Comparison of ENCODE assay signal across 10 cellular contexts in the genomic region with DNA sequence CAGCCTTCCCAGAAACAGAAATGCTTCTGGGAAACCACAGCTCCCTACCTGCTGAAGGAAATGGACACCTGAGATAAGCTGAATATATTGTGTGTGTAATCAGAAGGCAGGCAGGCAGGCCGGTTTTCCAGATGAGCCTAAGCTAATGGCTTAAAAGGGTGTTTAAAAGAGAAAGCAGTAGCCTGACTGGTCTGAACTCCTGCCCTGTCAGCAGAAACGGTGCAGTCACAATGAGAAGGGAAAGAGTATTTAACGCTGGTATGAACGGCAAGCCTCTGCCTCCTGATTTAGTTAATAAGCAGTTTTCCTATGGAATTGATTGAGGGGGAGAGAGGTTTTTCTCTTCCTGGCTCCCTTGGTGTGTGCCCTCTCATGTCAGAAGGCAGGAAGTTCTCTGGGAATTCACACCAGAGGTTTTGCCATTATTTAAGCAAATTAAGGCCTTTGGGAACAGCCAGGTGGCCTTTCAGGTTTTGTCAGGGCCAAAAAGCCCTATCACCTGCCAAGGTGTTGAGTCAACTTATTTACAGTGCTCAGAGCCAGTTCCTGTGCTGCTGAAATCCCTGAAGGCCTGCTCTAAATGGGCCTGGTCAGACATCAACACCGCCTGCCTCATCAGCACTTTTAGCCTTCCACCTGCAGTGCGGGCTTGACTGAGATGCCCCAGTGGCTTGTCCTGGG. TPM values are rescaled to one million over a fixed set of nuclear protein-coding genes. Genes with fewer than 3 reads are reported as not detected.
DNase-seq lines count a peak whose midpoint lies in the region; ATAC-seq and TF ChIP-seq lines count a peak whose summit lies in the region.
"Had no signal": no experiment of that assay in that cellular context is flagged by ENCODE, and none has a peak within 500 bp of the region (broad histone marks: within the 10 kb centered on the region; RNA-seq: fewer than 3 reads in every experiment).

No MANE protein-coding gene starts in this region.

- peak overlapping the region; percentile 81 to 93 for H3K27ac ChIP-seq in liver (ENCODE audit: low read depth in 1 of 2, low read length in 2 of 2)
- no peak overlapping the region; the same call in 1 of the 2 replicates for H3K27ac ChIP-seq in WERI-Rb-1

- no peak overlapping the region for H3K4me3 ChIP-seq in liver (ENCODE audit: low read depth in 1 of 3, low read length in 3 of 3)
- no peak overlapping the region for H3K4me3 ChIP-seq in WERI-Rb-1 (ENCODE audit: low read depth, low read length)

- no peak overlapping the region for H3K4me3 Mint-ChIP-seq in MCF 10A (ENCODE audit: unreplicated experiment)
- H3K4me3 Mint-ChIP-seq: central memory CD8-positive, alpha-beta T cell had no signal

- ATAC-seq in HG03342 (IDR thresholded peaks at IDR 0.05; ENCODE audit: unreplicated experiment): no peak
- ATAC-seq in GM18519 (IDR thresholded peaks at IDR 0.05; ENCODE audit: low FRiP score, unreplicated experiment): no peak
- ATAC-seq in stimulated activated naive CD8-positive, alpha-beta T cell treated with anti-CD3 and anti-CD28 coated beads, Interleukin-15, Interleukin-2, amounts not matched to agents 100 U/mL and 50 U/mL, for 24 hours: no peak

- no peaks in the 10 kb centered on the region for H3K27me3 Mint-ChIP-seq in MCF 10A (ENCODE audit: insufficient read depth, unreplicated experiment)

- no peaks in the 10 kb centered on the region for H3K9me3 Mint-ChIP-seq in MCF 10A (ENCODE audit: unreplicated experiment)
- H3K9me3 Mint-ChIP-seq: central memory CD8-positive, alpha-beta T cell had no signal

- H3K36me3 Mint-ChIP-seq in MCF 10A (ENCODE audit: insufficient read depth, unreplicated experiment): peaks cover 7% of the 10 kb centered on the region

- H3K36me3 ChIP-seq in liver (ENCODE audit: control insufficient read depth in 4 of 4, insufficient read depth in 3 of 4, low read depth in 1 of 4, low read length in 3 of 4) (peaks cover 0 to 3% (median 0%) of the 10 kb centered on the region in 4 donors), WERI-Rb-1 (no peaks in the 10 kb centered on the region)

- 21% methylated on average over 6 of the region's 6 CpGs for WGBS in liver

- peaks cover 9 to 39% (median 27%) of the 10 kb centered on the region in 4 donors for H3K4me1 ChIP-seq in liver (ENCODE audit: control insufficient read depth in 4 of 4, insufficient read depth in 4 of 4, low read length in 3 of 4)

- peak; percentile 40 to 52 for TF ChIP-seq RAD21 in liver (IDR thresholded peaks at IDR 0.05)

- POLR2A ChIA-PET in MCF 10A (lab: Yijun Ruan, JAX): interaction anchor here (0.6 to 2.2 kb wide), 11 partner anchors 11 to 118 kb away, joined by 3 to 16 read pairs (median 3); no protein-coding TSS in a partner anchor

- peak overlapping the region; percentile 52 to 60 for H3K9ac ChIP-seq in liver (ENCODE audit: low read depth in 1 of 2, low read length in 2 of 2)

- H3K27ac Mint-ChIP-seq in MCF 10A (ENCODE audit: low read depth, unreplicated experiment): peak overlapping the region; percentile 89

- H3K9me3 ChIP-seq in liver (ENCODE audit: control insufficient read depth in 4 of 4, low read length in 3 of 4) (no peaks in the 10 kb centered on the region), WERI-Rb-1 (ENCODE audit: severe bottlenecking) (peaks cover 4% of the 10 kb centered on the region)

- TF ChIP-seq CTCF in MCF 10A (IDR thresholded peaks at IDR 0.05; ENCODE audit: unreplicated experiment) (no peak), liver (IDR thresholded peaks at IDR 0.05; ENCODE audit: low read depth, low read length, missing input control) (no peak), WERI-Rb-1 (IDR thresholded peaks at IDR 0.05; ENCODE audit: low read depth, low read length) (no peak)

- no peaks in the 10 kb centered on the region for H3K27me3 ChIP-seq in liver (ENCODE audit: control insufficient read depth in 4 of 4, insufficient read depth in 4 of 4, low read length in 3 of 4)
- no peaks in the 10 kb centered on the region for H3K27me3 ChIP-seq in WERI-Rb-1 (ENCODE audit: insufficient read depth, low read depth, severe bottlenecking)

- BruUV-seq in MCF 10A (replicated peaks; lab: Mats Ljungman, UMichigan): no TSS peak

- H3K4me1 Mint-ChIP-seq in MCF 10A (ENCODE audit: insufficient read depth, unreplicated experiment): peaks cover 5% of the 10 kb centered on the region

- CTCF ChIA-PET in MCF 10A (lab: Yijun Ruan, JAX): interaction anchor here (0.6 to 1.8 kb wide), 6 partner anchors 10 to 188 kb away, joined by 3 to 5 read pairs (median 3); no protein-coding TSS in a partner anchor

- peak; percentile 67 for DNase-seq in NCI-H2171 treated with DMSO at 0.1 percent for 48 hours (lab: John Stamatoyannopoulos, UW)
- no peak for DNase-seq in NCI-H2171 (lab: John Stamatoyannopoulos, UW)
- DNase-seq in MCF 10A (ENCODE audit: unreplicated experiment): peak; percentile 44
- DNase-seq in WERI-Rb-1: no peak
- no peak for DNase-seq in stimulated activated naive CD8-positive, alpha-beta T cell treated with anti-CD3 and anti-CD28 coated beads, Interleukin-15, Interleukin-2, amounts not matched to agents 100 U/mL and 50 U/mL, for 24 hours
- DNase-seq: stimulated activated CD4-positive, alpha-beta T cell treated with anti-CD3 and anti-CD28 coated beads, Interleukin-2, amount 100 ng/mL, for 24 hours had no signal

- intact Hi-C loops in MCF 10A (cut with micrococcal nuclease): no loop called here

TF ChIP-seq in liver, 16 proteins besides CTCF, POLR2A, EP300 and RAD21:
- TF ChIP-seq FOXA1 (IDR thresholded peaks at IDR 0.05): peak; percentile 82
- TF ChIP-seq, protein P1, sequence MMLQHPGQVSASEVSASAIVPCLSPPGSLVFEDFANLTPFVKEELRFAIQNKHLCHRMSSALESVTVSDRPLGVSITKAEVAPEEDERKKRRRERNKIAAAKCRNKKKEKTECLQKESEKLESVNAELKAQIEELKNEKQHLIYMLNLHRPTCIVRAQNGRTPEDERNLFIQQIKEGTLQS (IDR thresholded peaks at IDR 0.05): no peak
- no peak for TF ChIP-seq NR2F2 (IDR thresholded peaks at IDR 0.05)
- peak; percentile 92 for TF ChIP-seq YY1 (IDR thresholded peaks at IDR 0.05)
- peak in 1 of 2 donors; percentile 18 for TF ChIP-seq EGR1 (IDR thresholded peaks at IDR 0.05; ENCODE audit: low read depth in 2 of 2)
- TF ChIP-seq, protein P2, sequence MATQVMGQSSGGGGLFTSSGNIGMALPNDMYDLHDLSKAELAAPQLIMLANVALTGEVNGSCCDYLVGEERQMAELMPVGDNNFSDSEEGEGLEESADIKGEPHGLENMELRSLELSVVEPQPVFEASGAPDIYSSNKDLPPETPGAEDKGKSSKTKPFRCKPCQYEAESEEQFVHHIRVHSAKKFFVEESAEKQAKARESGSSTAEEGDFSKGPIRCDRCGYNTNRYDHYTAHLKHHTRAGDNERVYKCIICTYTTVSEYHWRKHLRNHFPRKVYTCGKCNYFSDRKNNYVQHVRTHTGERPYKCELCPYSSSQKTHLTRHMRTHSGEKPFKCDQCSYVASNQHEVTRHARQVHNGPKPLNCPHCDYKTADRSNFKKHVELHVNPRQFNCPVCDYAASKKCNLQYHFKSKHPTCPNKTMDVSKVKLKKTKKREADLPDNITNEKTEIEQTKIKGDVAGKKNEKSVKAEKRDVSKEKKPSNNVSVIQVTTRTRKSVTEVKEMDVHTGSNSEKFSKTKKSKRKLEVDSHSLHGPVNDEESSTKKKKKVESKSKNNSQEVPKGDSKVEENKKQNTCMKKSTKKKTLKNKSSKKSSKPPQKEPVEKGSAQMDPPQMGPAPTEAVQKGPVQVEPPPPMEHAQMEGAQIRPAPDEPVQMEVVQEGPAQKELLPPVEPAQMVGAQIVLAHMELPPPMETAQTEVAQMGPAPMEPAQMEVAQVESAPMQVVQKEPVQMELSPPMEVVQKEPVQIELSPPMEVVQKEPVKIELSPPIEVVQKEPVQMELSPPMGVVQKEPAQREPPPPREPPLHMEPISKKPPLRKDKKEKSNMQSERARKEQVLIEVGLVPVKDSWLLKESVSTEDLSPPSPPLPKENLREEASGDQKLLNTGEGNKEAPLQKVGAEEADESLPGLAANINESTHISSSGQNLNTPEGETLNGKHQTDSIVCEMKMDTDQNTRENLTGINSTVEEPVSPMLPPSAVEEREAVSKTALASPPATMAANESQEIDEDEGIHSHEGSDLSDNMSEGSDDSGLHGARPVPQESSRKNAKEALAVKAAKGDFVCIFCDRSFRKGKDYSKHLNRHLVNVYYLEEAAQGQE (IDR thresholded peaks at IDR 0.05): peak; percentile 68
- TF ChIP-seq, protein P3, sequence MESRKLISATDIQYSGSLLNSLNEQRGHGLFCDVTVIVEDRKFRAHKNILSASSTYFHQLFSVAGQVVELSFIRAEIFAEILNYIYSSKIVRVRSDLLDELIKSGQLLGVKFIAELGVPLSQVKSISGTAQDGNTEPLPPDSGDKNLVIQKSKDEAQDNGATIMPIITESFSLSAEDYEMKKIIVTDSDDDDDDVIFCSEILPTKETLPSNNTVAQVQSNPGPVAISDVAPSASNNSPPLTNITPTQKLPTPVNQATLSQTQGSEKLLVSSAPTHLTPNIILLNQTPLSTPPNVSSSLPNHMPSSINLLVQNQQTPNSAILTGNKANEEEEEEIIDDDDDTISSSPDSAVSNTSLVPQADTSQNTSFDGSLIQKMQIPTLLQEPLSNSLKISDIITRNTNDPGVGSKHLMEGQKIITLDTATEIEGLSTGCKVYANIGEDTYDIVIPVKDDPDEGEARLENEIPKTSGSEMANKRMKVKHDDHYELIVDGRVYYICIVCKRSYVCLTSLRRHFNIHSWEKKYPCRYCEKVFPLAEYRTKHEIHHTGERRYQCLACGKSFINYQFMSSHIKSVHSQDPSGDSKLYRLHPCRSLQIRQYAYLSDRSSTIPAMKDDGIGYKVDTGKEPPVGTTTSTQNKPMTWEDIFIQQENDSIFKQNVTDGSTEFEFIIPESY (IDR thresholded peaks at IDR 0.05): peak; percentile 51
- no peak for TF ChIP-seq HNF4G (IDR thresholded peaks at IDR 0.05)
- TF ChIP-seq HNF4A (conservative IDR thresholded peaks at IDR 0.05): peak in 1 of 2 donors; percentile 68
- TF ChIP-seq SP1 (IDR thresholded peaks at IDR 0.05): peak; percentile 62
- TF ChIP-seq FOXA2 (IDR thresholded peaks at IDR 0.05): peak; percentile 85
- TF ChIP-seq TAF1 (conservative IDR thresholded peaks at IDR 0.05): peak; percentile 48
- TF ChIP-seq JUND (IDR thresholded peaks at IDR 0.05): no peak
- peak; percentile 36 to 76 for TF ChIP-seq RXRA (IDR thresholded peaks at IDR 0.05)
- peak in 1 of 2 donors; percentile 30 for TF ChIP-seq GABPA (IDR thresholded peaks at IDR 0.05 in 1 of 2, conservative IDR thresholded peaks at IDR 0.05 in 1 of 2)
- TF ChIP-seq, protein P4, sequence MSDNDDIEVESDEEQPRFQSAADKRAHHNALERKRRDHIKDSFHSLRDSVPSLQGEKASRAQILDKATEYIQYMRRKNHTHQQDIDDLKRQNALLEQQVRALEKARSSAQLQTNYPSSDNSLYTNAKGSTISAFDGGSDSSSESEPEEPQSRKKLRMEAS (IDR thresholded peaks at IDR 0.05): peak; percentile 71
TF ChIP-seq in liver: peak in this region for 12.

RNA-seq across cellular contexts. Expression of a gene that starts 41.6 kb away (rescaled TPM):
- 37.6 and 37.7 TPM in 2 replicates for total RNA-seq in MCF 10A (2022)
- total RNA-seq in liver: 10 to 100 TPM; 63.3 to 69.3 TPM
- 10 to 100 TPM; 21.8 to 37.2 TPM for polyA plus RNA-seq in liver

Comparison
In these comparisons a context has a peak if more than half of its experiments do, and no peak if none do; other contexts are left out.
1. DNase-seq: peak in NCI-H2171 treated with DMSO at 0.1 percent for 48 hours (single experiment) and MCF 10A (single experiment); none in NCI-H2171 (single experiment), WERI-Rb-1 (single experiment) and stimulated activated naive CD8-positive, alpha-beta T cell treated with anti-CD3 and anti-CD28 coated beads, Interleukin-15, Interleukin-2, amounts not matched to agents 100 U/mL and 50 U/mL, for 24 hours (single experiment).